19 cellular contexts compared by ENCODE assay signal in the genomic region with DNA sequence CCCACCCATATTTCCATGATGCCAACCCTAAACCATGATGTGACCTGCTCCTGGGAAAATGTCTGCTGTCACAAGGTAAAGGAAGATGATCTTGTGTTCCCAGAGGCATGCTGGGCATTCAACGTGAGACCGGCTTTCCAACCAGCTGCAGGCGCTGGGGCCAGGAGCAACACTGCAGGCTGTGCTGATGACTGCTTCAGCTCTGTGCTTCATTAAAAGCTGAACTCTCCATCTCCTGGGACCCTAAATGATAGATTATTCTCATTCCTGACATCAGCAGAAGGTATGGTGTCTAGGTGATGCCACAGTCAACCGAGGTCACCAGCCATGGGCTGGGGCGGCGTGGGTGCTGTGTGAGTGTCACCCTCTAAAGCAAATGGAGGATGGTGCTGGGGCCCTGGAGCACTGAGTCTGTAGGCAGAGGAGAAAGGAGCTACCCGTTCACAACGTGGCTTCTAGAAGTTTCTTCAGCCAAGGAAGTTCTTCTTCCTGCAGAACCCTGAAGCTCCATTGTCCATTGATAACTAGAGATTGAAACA. TPM values are rescaled to one million over a fixed set of nuclear protein-coding genes. Genes with fewer than 3 reads are reported as not detected.
DNase-seq lines count a peak whose midpoint lies in the region; ATAC-seq and TF ChIP-seq lines count a peak whose summit lies in the region.
"Had no signal": no experiment of that assay in that cellular context is flagged by ENCODE, and none has a peak within 500 bp of the region (broad histone marks: within the 10 kb centered on the region; RNA-seq: fewer than 3 reads in every experiment).

No MANE protein-coding gene starts in this region.

- H3K9me3 ChIP-seq in right atrium auricular region = peaks cover 0 to 3% of the 10 kb centered on the region in 2 donors
- H3K9me3 ChIP-seq in left ventricle myocardium inferior (replicated peaks) = peaks cover 16% of the 10 kb centered on the region
- H3K9me3 ChIP-seq in BE2C = no peaks in the 10 kb centered on the region

- no peak for ATAC-seq in activated CD8-positive, alpha-beta T cell treated with anti-CD3 and anti-CD28 coated beads, Interleukin-2, amount 10 ng/mL, durations not matched to agents 7 days and 5 days
- no peak for ATAC-seq in activated CD8-positive, alpha-beta T cell treated with anti-CD3 and anti-CD28 coated beads for 36 hours
- ATAC-seq in GM21447 (IDR thresholded peaks at IDR 0.05; ENCODE audit: unreplicated experiment) (no peak), esophagus mucosa (no peak)

- peak; percentile 6 for DNase-seq in activated CD8-positive, alpha-beta T cell treated with anti-CD3 and anti-CD28 coated beads, Interleukin-2, amount 10 ng/mL, durations not matched to agents 7 days and 5 days
- no peak for DNase-seq in activated CD8-positive, alpha-beta T cell treated with anti-CD3 and anti-CD28 coated beads for 36 hours
- DNase-seq in right atrium auricular region (ENCODE audit: low spot score) (peak; percentile 23), left ventricle myocardium inferior (no peak), islet precursor cell (peak; percentile 29), BE2C (no peak)
- DNase-seq: CD4-positive, alpha-beta T cell; CD8-positive, alpha-beta memory T cell; DMS 273 treated with DMSO at 0.1 percent for 48 hours; DMS79 treated with DMSO at 0.1 percent for 48 hours; GM23248; H7; HCEC 1CT had no signal

- H3K27me3 Mint-ChIP-seq in activated CD8-positive, alpha-beta T cell treated with anti-CD3 and anti-CD28 coated beads, Interleukin-2, amount 10 ng/mL, durations not matched to agents 7 days and 5 days (ENCODE audit: low read depth) = no peaks in the 10 kb centered on the region
- H3K27me3 Mint-ChIP-seq in activated CD8-positive, alpha-beta T cell treated with anti-CD3 and anti-CD28 coated beads for 36 hours = peaks cover 5% of the 10 kb centered on the region
- H3K27me3 Mint-ChIP-seq: CD4-positive, alpha-beta T cell had no signal

- CTCF ChIA-PET in activated CD8-positive, alpha-beta T cell treated with anti-CD3 and anti-CD28 coated beads, Interleukin-2, amount 10 ng/mL, durations not matched to agents 7 days and 5 days (lab: Charles Lee) = no interaction called here
- CTCF ChIA-PET in activated CD8-positive, alpha-beta T cell treated with anti-CD3 and anti-CD28 coated beads for 36 hours (lab: Charles Lee) = interaction anchor here (1.1 kb wide), 1 partner anchor 215 kb away, joined by 3 read pairs; no protein-coding TSS in a partner anchor

- H3K4me1 Mint-ChIP-seq in activated CD8-positive, alpha-beta T cell treated with anti-CD3 and anti-CD28 coated beads, Interleukin-2, amount 10 ng/mL, durations not matched to agents 7 days and 5 days (ENCODE audit: low read depth) = no peaks in the 10 kb centered on the region
- H3K4me1 Mint-ChIP-seq in activated CD8-positive, alpha-beta T cell treated with anti-CD3 and anti-CD28 coated beads for 36 hours (ENCODE audit: low read depth) = no peaks in the 10 kb centered on the region
- H3K4me1 Mint-ChIP-seq: B cell; CD14-positive monocyte; CD8-positive, alpha-beta memory T cell had no signal

- H3K36me3 ChIP-seq in right atrium auricular region (no peaks in the 10 kb centered on the region), left ventricle myocardium inferior (no peaks in the 10 kb centered on the region), BE2C (no peaks in the 10 kb centered on the region)
- H3K36me3 ChIP-seq: BLaER1 treated with 17β-estradiol and CSF1 and Interleukin-3, amounts not matched to agents 10 nM and 100 nM had no signal

- H3K4me1 ChIP-seq in right atrium auricular region (no peaks in the 10 kb centered on the region), left ventricle myocardium inferior (no peaks in the 10 kb centered on the region), BE2C (peaks cover 4% of the 10 kb centered on the region; the same call in 1 of the 2 replicates)
- H3K4me1 ChIP-seq: BLaER1 treated with 17β-estradiol and CSF1 and Interleukin-3, amounts not matched to agents 10 nM and 100 nM had no signal

- no peak overlapping the region for H3K27ac Mint-ChIP-seq in activated CD8-positive, alpha-beta T cell treated with anti-CD3 and anti-CD28 coated beads, Interleukin-2, amount 10 ng/mL, durations not matched to agents 7 days and 5 days
- H3K27ac Mint-ChIP-seq in activated CD8-positive, alpha-beta T cell treated with anti-CD3 and anti-CD28 coated beads for 36 hours = no peak overlapping the region
- H3K27ac Mint-ChIP-seq: B cell; CD14-positive monocyte; CD4-positive, alpha-beta T cell; CD8-positive, alpha-beta memory T cell had no signal

- H3K27ac ChIP-seq in right atrium auricular region = no peak overlapping the region
- H3K27ac ChIP-seq in left ventricle myocardium inferior (replicated peaks) = no peak overlapping the region
- H3K27ac ChIP-seq: 22Rv1; BLaER1 treated with 17β-estradiol and CSF1 and Interleukin-3, amounts not matched to agents 10 nM and 100 nM; GM23248 had no signal

- intact Hi-C loops in activated CD8-positive, alpha-beta T cell treated with anti-CD3 and anti-CD28 coated beads for 36 hours (cut with micrococcal nuclease) = no loop called here
- intact Hi-C loops in left ventricle myocardium inferior (cut with micrococcal nuclease) = no loop called here

- no peaks in the 10 kb centered on the region for H3K9me3 Mint-ChIP-seq in activated CD8-positive, alpha-beta T cell treated with anti-CD3 and anti-CD28 coated beads, Interleukin-2, amount 10 ng/mL, durations not matched to agents 7 days and 5 days (ENCODE audit: insufficient read depth)
- H3K9me3 Mint-ChIP-seq in activated CD8-positive, alpha-beta T cell treated with anti-CD3 and anti-CD28 coated beads for 36 hours = no peaks in the 10 kb centered on the region
- H3K9me3 Mint-ChIP-seq: CD4-positive, alpha-beta T cell; CD8-positive, alpha-beta memory T cell had no signal

- POLR2A ChIA-PET in activated CD8-positive, alpha-beta T cell treated with anti-CD3 and anti-CD28 coated beads, Interleukin-2, amount 10 ng/mL, durations not matched to agents 7 days and 5 days (lab: Charles Lee) = no interaction called here
- POLR2A ChIA-PET in activated CD8-positive, alpha-beta T cell treated with anti-CD3 and anti-CD28 coated beads for 36 hours (lab: Charles Lee) = interaction anchor here (1.2 kb wide), 1 partner anchor 172 kb away, joined by 3 read pairs; no protein-coding TSS in a partner anchor

- no peaks in the 10 kb centered on the region for H3K36me3 Mint-ChIP-seq in activated CD8-positive, alpha-beta T cell treated with anti-CD3 and anti-CD28 coated beads, Interleukin-2, amount 10 ng/mL, durations not matched to agents 7 days and 5 days (ENCODE audit: low read depth)
- no peaks in the 10 kb centered on the region for H3K36me3 Mint-ChIP-seq in activated CD8-positive, alpha-beta T cell treated with anti-CD3 and anti-CD28 coated beads for 36 hours (ENCODE audit: low read depth)
- H3K36me3 Mint-ChIP-seq: CD14-positive monocyte; CD8-positive, alpha-beta memory T cell had no signal

- no peak for TF ChIP-seq CTCF in activated CD8-positive, alpha-beta T cell treated with anti-CD3 and anti-CD28 coated beads for 36 hours (IDR thresholded peaks at IDR 0.05)
- TF ChIP-seq CTCF in right atrium auricular region (IDR thresholded peaks at IDR 0.05) (no peak), left ventricle myocardium inferior (IDR thresholded peaks at IDR 0.05; ENCODE audit: borderline replicate concordance) (no peak), BE2C (IDR thresholded peaks at IDR 0.05; ENCODE audit: low read depth, low read length) (no peak)

- H3K4me3 ChIP-seq in right atrium auricular region (no peak overlapping the region), left ventricle myocardium inferior (no peak overlapping the region), BE2C (ENCODE audit: low read depth, low read length) (no peak overlapping the region)
- H3K4me3 ChIP-seq: BLaER1 treated with 17β-estradiol and CSF1 and Interleukin-3, amounts not matched to agents 10 nM and 100 nM; GM23248 had no signal

- H3K4me3 Mint-ChIP-seq in activated CD8-positive, alpha-beta T cell treated with anti-CD3 and anti-CD28 coated beads, Interleukin-2, amount 10 ng/mL, durations not matched to agents 7 days and 5 days = no peak overlapping the region
- H3K4me3 Mint-ChIP-seq in activated CD8-positive, alpha-beta T cell treated with anti-CD3 and anti-CD28 coated beads for 36 hours = no peak overlapping the region
- H3K4me3 Mint-ChIP-seq: B cell; CD14-positive monocyte; CD4-positive, alpha-beta T cell; CD8-positive, alpha-beta memory T cell had no signal

- H3K27me3 ChIP-seq in right atrium auricular region (no peaks in the 10 kb centered on the region), left ventricle myocardium inferior (ENCODE audit: low read depth) (peaks cover 30% of the 10 kb centered on the region), BE2C (no peaks in the 10 kb centered on the region)
- H3K27me3 ChIP-seq: BLaER1 treated with 17β-estradiol and CSF1 and Interleukin-3, amounts not matched to agents 10 nM and 100 nM had no signal

RNA-seq across cellular contexts. Expression of a gene that starts 53.8 kb away (rescaled TPM):
- 10 to 100 TPM; 31.1 to 32.0 TPM for total RNA-seq in activated CD8-positive, alpha-beta T cell treated with anti-CD3 and anti-CD28 coated beads, Interleukin-2, amount 10 ng/mL, durations not matched to agents 7 days and 5 days
- total RNA-seq in activated CD8-positive, alpha-beta T cell treated with anti-CD3 and anti-CD28 coated beads for 36 hours = 10 to 100 TPM; 34.0 to 34.6 TPM
- 10 to 100 TPM in 1 of 2 donors, 1 to 10 TPM in 1; 7.6 to 11.9 TPM for total RNA-seq in right atrium auricular region
- total RNA-seq in left ventricle myocardium inferior = 10.4 TPM
- 40.7 TPM for polyA plus RNA-seq in BE2C (2012; ENCODE audit: insufficient read depth, insufficient read length, low read depth)
- 18.0 TPM for total RNA-seq in esophagus mucosa

Comparison
In these comparisons a context has a peak if more than half of its experiments do, and no peak if none do; other contexts are left out.
1. DNase-seq: peak in activated CD8-positive, alpha-beta T cell treated with anti-CD3 and anti-CD28 coated beads, Interleukin-2, amount 10 ng/mL, durations not matched to agents 7 days and 5 days (single experiment), right atrium auricular region (single experiment) and islet precursor cell (single experiment); none in activated CD8-positive, alpha-beta T cell treated with anti-CD3 and anti-CD28 coated beads for 36 hours (single experiment), left ventricle myocardium inferior (single experiment) and BE2C (single experiment).